In genomic region chr7:51251292-51251691, GRCh38 we compare ENCODE assay signal across 29 cellular contexts.
DNase-seq lines count a peak whose midpoint lies in the region; ATAC-seq, FAIRE-seq and TF ChIP-seq lines count a peak whose summit lies in the region.
"Had no signal": no experiment of that assay in that cellular context is flagged by ENCODE, and none has a peak within 500 bp of the region (broad histone marks: within the 10 kb centered on the region; RNA-seq: fewer than 3 reads in every experiment).

No MANE protein-coding gene starts in this region.

- H3K4me3 ChIP-seq in bronchial epithelial cell (ENCODE audit: low read depth, low read length) = no peak overlapping the region
- H3K4me3 ChIP-seq: breast epithelium, MG63, ovary, SJCRH30, tibial artery had no signal

- no peak for ATAC-seq in HG02973 (IDR thresholded peaks at IDR 0.05; ENCODE audit: unreplicated experiment)
- ATAC-seq: foreskin keratinocyte; naive thymus-derived CD8-positive, alpha-beta T cell; stimulated activated memory B cell treated with anti-CD40 and anti-IgM and Interleukin-4, amounts not matched to agents 10 μg/mL and 1 μg/mL and 100 μg/mL, for 72 hours; T-helper 17 cell had no signal

- H3K27me3 ChIP-seq in bronchial epithelial cell (ENCODE audit: control insufficient read depth, insufficient read depth, low read length) = no peaks in the 10 kb centered on the region
- H3K27me3 ChIP-seq in layer of hippocampus (ENCODE audit: control insufficient read depth, insufficient read depth, low read length) = no peaks in the 10 kb centered on the region
- H3K27me3 ChIP-seq: breast epithelium, foreskin keratinocyte, MG63, ovary, SJCRH30, tibial artery had no signal

- peak; percentile 14 for DNase-seq in DMS 273 (lab: John Stamatoyannopoulos, UW; ENCODE audit: unreplicated experiment)
- DNase-seq in DMS 273 treated with DMSO at 0.1 percent for 48 hours (lab: John Stamatoyannopoulos, UW) = no peak
- peak; percentile 23 for DNase-seq in bronchial epithelial cell (ENCODE audit: low read depth)
- DNase-seq in superior temporal gyrus (ENCODE audit: extremely low spot score) = peak; percentile 56
- no peak for DNase-seq in anterior cingulate cortex (lab: John Stamatoyannopoulos, UW)
- DNase-seq in GM13977 (ENCODE audit: low spot score) = no peak
- DNase-seq: 8988T; activated effector memory CD4-positive, alpha-beta T cell treated with anti-CD3 and anti-CD28 coated beads, Interleukin-2, amount 50 U/mL, for 16 hours; dermis blood vessel endothelial cell; EL; foreskin keratinocyte; hypothalamus; kidney; mesenchymal stem cell; MG63; naive thymus-derived CD8-positive, alpha-beta T cell; NCI-H1436; NCI-H526; OCI-M1; ovary; SJCRH30; T-helper 17 cell; tibial artery; WERI-Rb-1 had no signal

- H3K36me3 ChIP-seq in bronchial epithelial cell (ENCODE audit: control insufficient read depth, insufficient read depth, low read length) = no peaks in the 10 kb centered on the region
- H3K36me3 ChIP-seq: breast epithelium, MG63, ovary, SJCRH30, tibial artery, WERI-Rb-1 had no signal

- H3K27ac ChIP-seq in layer of hippocampus (ENCODE audit: low read depth, low read length) = peak overlapping the region; percentile 58
- H3K27ac ChIP-seq: breast epithelium, epithelial cell of prostate, foreskin keratinocyte, ovary, SJCRH30, tibial artery, WERI-Rb-1 had no signal

- no peak for FAIRE-seq in bronchial epithelial cell (lab: Jason Lieb, UNC)
- FAIRE-seq: kidney had no signal

- in situ Hi-C loops in GM13977 (cut with MboI; ENCODE audit: low pct_unique_long_range_greater_than_20kb, low sequenced_read_pairs, unreplicated experiment) = no loop called here

- TF ChIP-seq CTCF in bronchial epithelial cell (IDR thresholded peaks at IDR 0.05; ENCODE audit: insufficient read depth, low read length, severe bottlenecking) (no peak), GM13977 (IDR thresholded peaks at IDR 0.05; ENCODE audit: extremely low read depth, insufficient read depth, missing control alignments) (no peak)

Comparison
In these comparisons a context has a peak if more than half of its experiments do, and no peak if none do; other contexts are left out.
1. DNase-seq: peak in DMS 273 (single experiment), bronchial epithelial cell (single experiment) and superior temporal gyrus (single experiment); none in DMS 273 treated with DMSO at 0.1 percent for 48 hours (single experiment), anterior cingulate cortex (0 of 58) and GM13977 (single experiment).